In genomic region chr1:236010443-236010842, GRCh38 we compare ENCODE assay signal across 20 cellular contexts. TPM values are rescaled to one million over a fixed set of nuclear protein-coding genes. Genes with fewer than 3 reads are reported as not detected.
DNase-seq lines count a peak whose midpoint lies in the region; ATAC-seq, FAIRE-seq and TF ChIP-seq lines count a peak whose summit lies in the region.
"Had no signal": no experiment of that assay in that cellular context is flagged by ENCODE, and none has a peak within 500 bp of the region (broad histone marks: within the 10 kb centered on the region; RNA-seq: fewer than 3 reads in every experiment).

No MANE protein-coding gene starts in this region.

- H3K27me3 ChIP-seq in GM12878 (replicated peaks in 1 of 2; ENCODE audit: control insufficient read depth in 2 of 2, insufficient read depth in 2 of 2, low read length in 1 of 2) (no peaks in the 10 kb centered on the region), right atrium auricular region (no peaks in the 10 kb centered on the region), rectal smooth muscle tissue (ENCODE audit: control insufficient read depth, insufficient read depth, low read length) (no peaks in the 10 kb centered on the region)

- H3K4me2 ChIP-seq in A549 (peak overlapping the region; percentile 16; the same call in 2 of the 3 replicates), GM12878 (ENCODE audit: control insufficient read depth, insufficient read depth) (no peak overlapping the region)

- no peak for TF ChIP-seq EP300 in A549 (IDR thresholded peaks at IDR 0.05)
- TF ChIP-seq EP300 in GM12878 (IDR thresholded peaks at IDR 0.05; ENCODE audit: borderline replicate concordance in 1 of 2, control insufficient read depth in 1 of 2, low read depth in 2 of 2, low read length in 2 of 2), result no peak

- no peaks in the 10 kb centered on the region for H3K9me3 Mint-ChIP-seq in activated CD4-positive, alpha-beta T cell treated with anti-CD3 and anti-CD28 coated beads, Interleukin-2, amount 10 ng/mL, durations not matched to agents 7 days and 5 days
- H3K9me3 Mint-ChIP-seq: T-helper 1 cell treated with Interleukin-12 subunit alpha and Interleukin-12 subunit beta and Interleukin-4 antibody, amounts not matched to agents 30 μg/mL and 1 μg/mL, for 36 hours had no signal

- H3K79me2 ChIP-seq in GM12878 (ENCODE audit: control insufficient read depth, insufficient read depth, low read length), result no peaks in the 10 kb centered on the region

- FAIRE-seq in A549 (lab: Jason Lieb, UNC) (no peak), GM12878 (lab: Jason Lieb, UNC) (no peak)
- FAIRE-seq: A204.1, GM12892 had no signal

- peak overlapping the region in 1 of 2 experiments; percentile 42; a peak in 1 of 6 replicates for H3K27ac ChIP-seq in A549
- no peak overlapping the region for H3K27ac ChIP-seq in GM12878 (ENCODE audit: control insufficient read depth, insufficient read depth)
- H3K27ac ChIP-seq in right atrium auricular region, result peak overlapping the region; percentile 65 to 67
- H3K27ac ChIP-seq in rectal smooth muscle tissue (ENCODE audit: low read depth, low read length), result peak overlapping the region; percentile 47
- H3K27ac ChIP-seq: HL-60 had no signal

- no peaks in the 10 kb centered on the region for H4K20me1 ChIP-seq in GM12878 (ENCODE audit: control insufficient read depth, insufficient read depth)

- H3K4me3 ChIP-seq in A549 (no peak overlapping the region), GM12878 (no peak overlapping the region), right atrium auricular region (no peak overlapping the region), rectal smooth muscle tissue (ENCODE audit: low read length) (no peak overlapping the region)

- H3K4me1 Mint-ChIP-seq in activated CD4-positive, alpha-beta T cell treated with anti-CD3 and anti-CD28 coated beads, Interleukin-2, amount 10 ng/mL, durations not matched to agents 7 days and 5 days, result no peaks in the 10 kb centered on the region

- WGBS in A549 (ENCODE audit: missing lambda C conversion rate), result 76% methylated on average over 7 of the region's 7 CpGs
- 88% methylated on average over 7 of the region's 7 CpGs for WGBS in GM12878 (ENCODE audit: insufficient coverage, insufficient replicate concordance, low lambda C conversion rate, missing lambda C conversion rate)

- H3K27me3 Mint-ChIP-seq in activated CD4-positive, alpha-beta T cell treated with anti-CD3 and anti-CD28 coated beads, Interleukin-2, amount 10 ng/mL, durations not matched to agents 7 days and 5 days, result no peaks in the 10 kb centered on the region
- H3K27me3 Mint-ChIP-seq: activated naive CD8-positive, alpha-beta T cell had no signal

- H3K4me3 Mint-ChIP-seq in activated CD4-positive, alpha-beta T cell treated with anti-CD3 and anti-CD28 coated beads, Interleukin-2, amount 10 ng/mL, durations not matched to agents 7 days and 5 days, result no peak overlapping the region
- H3K4me3 Mint-ChIP-seq: activated naive CD8-positive, alpha-beta T cell; T-helper 1 cell treated with Interleukin-12 subunit alpha and Interleukin-12 subunit beta and Interleukin-4 antibody, amounts not matched to agents 30 μg/mL and 1 μg/mL, for 36 hours had no signal

- TF ChIP-seq CTCF in A549 (IDR thresholded peaks at IDR 0.05) (no peak), GM12878 (IDR thresholded peaks at IDR 0.05 in 2 of 3, conservative IDR thresholded peaks at IDR 0.05 in 1 of 3; ENCODE audit: control insufficient read depth in 2 of 3, extremely low read depth in 1 of 3, insufficient read depth in 1 of 3, low read depth in 3 of 3, low read length in 3 of 3) (no peak), right atrium auricular region (IDR thresholded peaks at IDR 0.05) (no peak)

- no peak for ATAC-seq in A549
- ATAC-seq in GM12878, result no peak
- ATAC-seq: Panc1 had no signal

- H3K9me3 ChIP-seq in A549, result no peaks in the 10 kb centered on the region
- no peaks in the 10 kb centered on the region; the same call in 2 of the 3 replicates for H3K9me3 ChIP-seq in GM12878 (replicated peaks; ENCODE audit: control insufficient read depth, insufficient read depth, low read length)
- H3K9me3 ChIP-seq in right atrium auricular region, result no peaks in the 10 kb centered on the region

- TF ChIP-seq RAD21 in A549 (conservative IDR thresholded peaks at IDR 0.05 in 1 of 2, IDR thresholded peaks at IDR 0.05 in 1 of 2) (no peak), GM12878 (IDR thresholded peaks at IDR 0.05; ENCODE audit: insufficient read depth, low read depth, low read length) (no peak)

- in situ Hi-C loops in GM12878 (cut with MboI), result no loop called here

- no TSS peak for BruUV-seq in GM12878 (replicated peaks; lab: Mats Ljungman, UMichigan)

- TF ChIP-seq POLR2A in A549 (IDR thresholded peaks at IDR 0.05; ENCODE audit: low read length) (no peak), GM12878 (IDR thresholded peaks at IDR 0.05; ENCODE audit: low read depth, low read length) (no peak)

- peaks cover 12% of the 10 kb centered on the region for H3K4me1 ChIP-seq in A549
- H3K4me1 ChIP-seq in GM12878 (ENCODE audit: control insufficient read depth, insufficient read depth, low read length), result no peaks in the 10 kb centered on the region
- peaks cover 0 to 16% of the 10 kb centered on the region in 2 donors for H3K4me1 ChIP-seq in right atrium auricular region
- H3K4me1 ChIP-seq in rectal smooth muscle tissue (ENCODE audit: control insufficient read depth, insufficient read depth, low read length), result peaks cover 5% of the 10 kb centered on the region

- H3K36me3 ChIP-seq in GM12878 (ENCODE audit: control insufficient read depth in 2 of 2, insufficient read depth in 2 of 2, low read length in 1 of 2), result no peaks in the 10 kb centered on the region; a peak in 2 of 4 replicates
- peaks cover 87% of the 10 kb centered on the region for H3K36me3 ChIP-seq in right atrium auricular region
- H3K36me3 ChIP-seq in rectal smooth muscle tissue (ENCODE audit: control insufficient read depth, insufficient read depth, low read length), result peaks cover 18% of the 10 kb centered on the region

- SMC1A ChIA-PET in GM12878 (lab: Charles Lee; ENCODE audit: uncharacterized antibody, unreplicated experiment), result interaction anchor here (0.9 to 2.0 kb wide), 3 partner anchors 9 to 43 kb away, joined by 3 to 7 read pairs (median 3); no protein-coding TSS in a partner anchor

- CTCF ChIA-PET in A549 (lab: Yijun Ruan, JAX), result interaction anchor here (0.5 to 1.8 kb wide), 4 partner anchors 8 to 228 kb away, joined by 3 to 7 read pairs (median 4); no protein-coding TSS in a partner anchor
- CTCF ChIA-PET in GM12878 (lab: Yijun Ruan, JAX), result interaction anchor here (1.2 kb wide), 1 partner anchor 38 kb away, joined by 3 read pairs; no protein-coding TSS in a partner anchor
- CTCF ChIA-PET in activated CD4-positive, alpha-beta T cell treated with anti-CD3 and anti-CD28 coated beads, Interleukin-2, amount 10 ng/mL, durations not matched to agents 7 days and 5 days (lab: Charles Lee), result no interaction called here

- DNase-seq in A549 (ENCODE audit: low read depth in 1 of 2, low spot score in 1 of 2) (no peak), GM12878 (ENCODE audit: low read depth, low spot score) (no peak), right atrium auricular region (ENCODE audit: low spot score) (no peak), AG20443 (ENCODE audit: low spot score) (no peak)
- no peak for DNase-seq in stimulated activated CD4-positive, alpha-beta T cell treated with anti-CD3 and anti-CD28 coated beads, Interleukin-2, amount 100 ng/mL, for 24 hours
- DNase-seq in stimulated activated CD8-positive, alpha-beta memory T cell treated with anti-CD3 and anti-CD28 coated beads, Interleukin-4, amount 100 ng/mL, for 48 hours, result no peak
- no peak for DNase-seq in activated CD4-positive, alpha-beta T cell treated with anti-CD3 and anti-CD28 coated beads, Interleukin-2, amount 10 ng/mL, durations not matched to agents 7 days and 5 days
- DNase-seq: activated CD4-positive, CD25-positive, alpha-beta regulatory T cell; Karpas-422; mesendoderm; NCI-H1694; NCI-H446 treated with DMSO at 0.1 percent for 48 hours; occipital lobe had no signal

- no peak overlapping the region for H3K9ac ChIP-seq in GM12878 (ENCODE audit: control insufficient read depth, insufficient read depth, low read length)
- H3K9ac ChIP-seq in rectal smooth muscle tissue (ENCODE audit: low read length), result no peak overlapping the region

- POLR2A ChIA-PET in A549 (lab: Yijun Ruan, JAX), result no interaction called here
- POLR2A ChIA-PET in GM12878 (lab: Charles Lee), result interaction anchor here (0.5 kb wide), 1 partner anchor 400 kb away, joined by 4 read pairs; no protein-coding TSS in a partner anchor
- POLR2A ChIA-PET in activated CD4-positive, alpha-beta T cell treated with anti-CD3 and anti-CD28 coated beads, Interleukin-2, amount 10 ng/mL, durations not matched to agents 7 days and 5 days (lab: Charles Lee), result no interaction called here

- H3K27ac Mint-ChIP-seq in activated CD4-positive, alpha-beta T cell treated with anti-CD3 and anti-CD28 coated beads, Interleukin-2, amount 10 ng/mL, durations not matched to agents 7 days and 5 days, result no peak overlapping the region
- H3K27ac Mint-ChIP-seq: activated naive CD8-positive, alpha-beta T cell; T-helper 1 cell treated with Interleukin-12 subunit alpha and Interleukin-12 subunit beta and Interleukin-4 antibody, amounts not matched to agents 30 μg/mL and 1 μg/mL, for 36 hours had no signal

- intact Hi-C loops in GM12878 (cut with micrococcal nuclease; ENCODE audit: unreplicated experiment), result no loop called here

- no peaks in the 10 kb centered on the region for H3K36me3 Mint-ChIP-seq in activated CD4-positive, alpha-beta T cell treated with anti-CD3 and anti-CD28 coated beads, Interleukin-2, amount 10 ng/mL, durations not matched to agents 7 days and 5 days (ENCODE audit: low read depth)
- H3K36me3 Mint-ChIP-seq: activated naive CD8-positive, alpha-beta T cell had no signal

- RAD21 ChIA-PET in GM12878 (lab: Charles Lee; ENCODE audit: unreplicated experiment), result interaction anchor here (1.5 kb wide), 1 partner anchor 38 kb away, joined by 5 read pairs; no protein-coding TSS in a partner anchor

- H2AFZ ChIP-seq in GM12878 (ENCODE audit: control insufficient read depth, low read depth, low read length), result no peak overlapping the region

RNA-seq across cellular contexts. Expression of gene NID1, which starts 54.4 kb away (rescaled TPM):
- polyA plus RNA-seq in A549 (2011; rRNA removed) (9.9 and 10.5 TPM in 2 replicates), A549 (2017; fragmentation: RNase III; extraction: RNeasy Plus Mini Kit Qiagen cat#74134 plus additional on column Dnase treatment) (4.6 to 7.1 TPM (median 6.8 TPM) in 3 replicates), GM12878 (2011; rRNA removed) (5.1 and 14.7 TPM in 2 replicates), GM12878 (2014; fragmentation: Illumina TruSeq; extraction: Trizol) (21.0 and 21.5 TPM in 2 replicates), GM12878 (2014; fragmentation: Nextera tagmentation; extraction: Ambion mirVana) (1 to 10 TPM; 4.2 to 4.9 TPM), GM12878 (2014; rRNA removed) (8.3 and 9.9 TPM in 2 replicates), GM12878 (2016; fragmentation: Nextera tagmentation; extraction: Ambion mirVana) (10 to 100 TPM; 11.1 to 13.0 TPM)
- 3.9 and 5.0 TPM in 2 replicates for polyA plus RNA-seq in A549 (2012; cell fraction: cytosol; rRNA removed)
- polyA plus RNA-seq in A549 (2012; cell fraction: nucleus; rRNA removed), result 10.1 and 10.3 TPM in 2 replicates
- polyA minus RNA-seq in A549 (2011; rRNA and poly(A)+ RNA removed), result 12.1 and 12.3 TPM in 2 replicates
- total RNA-seq in GM12878 (2013; cell fraction: nucleolus; rRNA removed), result 52.1 and 55.0 TPM in 2 replicates
- total RNA-seq in GM12878 (2014; rRNA removed) (11.5 and 12.4 TPM in 2 replicates), GM12878 (2014; rRNA removed; fragmentation: Illumina TruSeq; extraction: Trizol) (6.1 and 6.4 TPM in 2 replicates), GM12878 (2021) (25.7 and 26.9 TPM in 2 replicates), right atrium auricular region (100 to 1,000 TPM in 1 of 2 donors, 10 to 100 TPM in 1; 95.1 to 112 TPM)
- 4.2 TPM for polyA plus RNA-seq in GM12878 (2011; ENCODE audit: low read depth)
- 10.7 and 18.2 TPM in 2 replicates for polyA plus RNA-seq in GM12878 (2011; cell fraction: cytosol; rRNA removed)
- polyA plus RNA-seq in GM12878 (2011; cell fraction: nucleus; rRNA removed), result 23.8 and 26.9 TPM in 2 replicates
- polyA plus RNA-seq in GM12878 (2012), result 6.0 and 10.1 TPM in 2 replicates
- 16.6 and 21.5 TPM in 2 replicates for polyA minus RNA-seq in GM12878 (2011; rRNA and poly(A)+ RNA removed)
- polyA minus RNA-seq in GM12878 (2011; cell fraction: cytosol; rRNA and poly(A)+ RNA removed), result 13.9 and 16.1 TPM in 2 replicates
- 8.1 and 10.8 TPM in 2 replicates for polyA minus RNA-seq in GM12878 (2011; cell fraction: nucleus; rRNA and poly(A)+ RNA removed)
- total RNA-seq in activated CD4-positive, alpha-beta T cell treated with anti-CD3 and anti-CD28 coated beads, Interleukin-2, amount 10 ng/mL, durations not matched to agents 7 days and 5 days, result under 1 TPM in 1 of 2 experiments, not detected in 1; 0.08 TPM

Comparison
In these comparisons a context has a peak if more than half of its experiments do, and no peak if none do; other contexts are left out.
1. RNA of gene NID1, which starts 54.4 kb away (total RNA-seq): 95.1 to 112 TPM in right atrium auricular region and 6.1 to 55.0 TPM in GM12878; 0.08 TPM in activated CD4-positive, alpha-beta T cell treated with anti-CD3 and anti-CD28 coated beads, Interleukin-2, amount 10 ng/mL, durations not matched to agents 7 days and 5 days; every median in the first group is over 4 times any median in the second.